8 cellular contexts compared by ENCODE assay signal in the genomic region with DNA sequence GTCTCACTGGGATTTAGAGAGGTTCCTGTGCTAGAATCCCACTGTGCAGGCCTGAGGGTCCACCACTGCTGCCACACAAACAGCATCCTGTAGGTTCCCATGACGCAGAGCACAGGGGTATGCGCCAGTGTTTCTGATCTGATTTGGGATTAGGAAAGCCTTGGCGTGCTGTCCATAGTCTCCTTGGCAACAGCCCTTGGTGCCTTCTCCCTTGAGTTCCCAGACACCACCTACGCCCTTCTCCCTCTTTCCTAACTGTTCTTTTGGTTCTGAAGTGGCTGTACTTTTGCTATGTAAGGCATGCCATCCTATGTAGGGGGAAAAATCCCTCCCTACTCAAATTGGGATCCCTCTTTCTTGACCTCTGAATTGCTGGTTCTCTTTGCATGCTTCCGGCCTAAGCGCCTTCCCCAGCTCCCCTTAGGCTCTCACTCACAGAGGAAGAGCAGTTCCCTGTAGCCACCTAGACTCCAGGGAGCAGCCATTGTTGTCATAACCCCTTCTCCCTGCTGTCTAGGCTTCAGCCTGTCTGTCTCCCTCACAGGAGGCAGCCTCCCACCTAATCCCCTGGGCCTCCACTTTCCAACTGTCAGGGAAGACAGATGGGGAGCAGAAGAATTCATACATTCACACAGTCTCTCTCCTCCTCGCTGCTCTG. TPM values are rescaled to one million over a fixed set of nuclear protein-coding genes. Genes with fewer than 3 reads are reported as not detected.
DNase-seq lines count a peak whose midpoint lies in the region; ATAC-seq and TF ChIP-seq lines count a peak whose summit lies in the region.

No MANE protein-coding gene starts in this region.

- H3K9me3 Mint-ChIP-seq in activated T-helper 2 cell treated with anti-CD3 and anti-CD28 coated beads, Interferon-gamma antibody, Interleukin-2, Interleukin-4, amounts not matched to agents 10 μg/mL and 5 μg/mL and 100 μg/mL, durations not matched to agents 14 hours and 24 hours and 36 hours: no peaks in the 10 kb centered on the region
- H3K9me3 Mint-ChIP-seq in nephron: no peaks in the 10 kb centered on the region

- TF ChIP-seq EP300 in sigmoid colon (IDR thresholded peaks at IDR 0.05): no peak

- no peaks in the 10 kb centered on the region for H3K27me3 Mint-ChIP-seq in activated T-helper 2 cell treated with anti-CD3 and anti-CD28 coated beads, Interferon-gamma antibody, Interleukin-2, Interleukin-4, amounts not matched to agents 10 μg/mL and 5 μg/mL and 100 μg/mL, durations not matched to agents 14 hours and 24 hours and 36 hours (ENCODE audit: low read depth)
- no peaks in the 10 kb centered on the region for H3K27me3 Mint-ChIP-seq in nephron (ENCODE audit: low read depth)

- TF ChIP-seq POLR2A in sigmoid colon (IDR thresholded peaks at IDR 0.05): no peak

- DNase-seq in activated T-helper 2 cell treated with anti-CD3 and anti-CD28 coated beads, Interferon-gamma antibody, Interleukin-2, Interleukin-4, amounts not matched to agents 10 μg/mL and 5 μg/mL and 100 μg/mL, durations not matched to agents 14 hours and 24 hours and 36 hours (ENCODE audit: low spot score): no peak
- DNase-seq in sigmoid colon: no peak
- DNase-seq in stimulated activated CD4-positive, alpha-beta T cell treated with anti-CD3 and anti-CD28 coated beads, Interleukin-2, amount 100 ng/mL, for 24 hours: no peak

- H3K27ac ChIP-seq in sigmoid colon: peak overlapping the region in 1 of 4 donors; percentile 60

- peak overlapping the region; percentile 53 for H3K4me3 ChIP-seq in GM12875 (ENCODE audit: low read depth, low read length)
- no peak overlapping the region for H3K4me3 ChIP-seq in sigmoid colon

- TF ChIP-seq CTCF in GM12875 (IDR thresholded peaks at IDR 0.05; ENCODE audit: borderline replicate concordance, insufficient read depth, low read depth, low read length) (no peak), nephron (IDR thresholded peaks at IDR 0.05; ENCODE audit: unreplicated experiment in 3 of 3) (no peak), sigmoid colon (IDR thresholded peaks at IDR 0.05) (no peak)

- H3K27me3 ChIP-seq in sigmoid colon: peaks cover 0 to under 1% (median 0%) of the 10 kb centered on the region in 3 donors

- no peaks in the 10 kb centered on the region for H3K9me3 ChIP-seq in sigmoid colon

- H3K27ac Mint-ChIP-seq in activated T-helper 2 cell treated with anti-CD3 and anti-CD28 coated beads, Interferon-gamma antibody, Interleukin-2, Interleukin-4, amounts not matched to agents 10 μg/mL and 5 μg/mL and 100 μg/mL, durations not matched to agents 14 hours and 24 hours and 36 hours: peak overlapping the region; percentile 16
- H3K27ac Mint-ChIP-seq in nephron: peak overlapping the region; percentile 95 to 98 (median 97)

- ATAC-seq in HG02588 (IDR thresholded peaks at IDR 0.05; ENCODE audit: unreplicated experiment) (peak; percentile 28), HG03460 (IDR thresholded peaks at IDR 0.05; ENCODE audit: unreplicated experiment) (no peak), HG03378 (IDR thresholded peaks at IDR 0.05; ENCODE audit: unreplicated experiment) (no peak)

- H3K4me3 Mint-ChIP-seq in activated T-helper 2 cell treated with anti-CD3 and anti-CD28 coated beads, Interferon-gamma antibody, Interleukin-2, Interleukin-4, amounts not matched to agents 10 μg/mL and 5 μg/mL and 100 μg/mL, durations not matched to agents 14 hours and 24 hours and 36 hours (ENCODE audit: low read depth): peak overlapping the region; percentile 11
- H3K4me3 Mint-ChIP-seq in nephron: peak overlapping the region; percentile 11 to 47 (median 41)

- peaks cover 10% of the 10 kb centered on the region for H3K4me1 Mint-ChIP-seq in activated T-helper 2 cell treated with anti-CD3 and anti-CD28 coated beads, Interferon-gamma antibody, Interleukin-2, Interleukin-4, amounts not matched to agents 10 μg/mL and 5 μg/mL and 100 μg/mL, durations not matched to agents 14 hours and 24 hours and 36 hours (ENCODE audit: low read depth)
- H3K4me1 Mint-ChIP-seq in nephron: peaks cover 38% of the 10 kb centered on the region

- H3K4me1 ChIP-seq in sigmoid colon: no peaks in the 10 kb centered on the region

- H3K36me3 ChIP-seq in sigmoid colon: no peaks in the 10 kb centered on the region

- 88 to 94% methylated on average over 7 of the region's 7 CpGs for WGBS in sigmoid colon, 2 donors

- H3K36me3 Mint-ChIP-seq in activated T-helper 2 cell treated with anti-CD3 and anti-CD28 coated beads, Interferon-gamma antibody, Interleukin-2, Interleukin-4, amounts not matched to agents 10 μg/mL and 5 μg/mL and 100 μg/mL, durations not matched to agents 14 hours and 24 hours and 36 hours (ENCODE audit: low read depth): no peaks in the 10 kb centered on the region
- H3K36me3 Mint-ChIP-seq in nephron (ENCODE audit: low read depth): no peaks in the 10 kb centered on the region

- intact Hi-C loops in activated T-helper 2 cell treated with anti-CD3 and anti-CD28 coated beads, Interferon-gamma antibody, Interleukin-2, Interleukin-4, amounts not matched to agents 10 μg/mL and 5 μg/mL and 100 μg/mL, durations not matched to agents 14 hours and 24 hours and 36 hours (cut with micrococcal nuclease): no loop called here
- intact Hi-C loops in sigmoid colon (cut with DNase I): no loop called here

RNA-seq across cellular contexts. Expression of gene RIC8B, which starts 14.8 kb away (rescaled TPM):
- total RNA-seq in activated T-helper 2 cell treated with anti-CD3 and anti-CD28 coated beads, Interferon-gamma antibody, Interleukin-2, Interleukin-4, amounts not matched to agents 10 μg/mL and 5 μg/mL and 100 μg/mL, durations not matched to agents 14 hours and 24 hours and 36 hours: 11.4 and 16.4 TPM in 2 replicates
- total RNA-seq in sigmoid colon: 10 to 100 TPM; 17.6 to 27.8 (median 20.0) TPM
- polyA plus RNA-seq in sigmoid colon: 1 to 10 TPM; 5.3 to 6.0 (median 5.6) TPM
